In genomic region chr5:95718738-95719137, GRCh38 we compare ENCODE assay signal across 17 cellular contexts. TPM values are rescaled to one million over a fixed set of nuclear protein-coding genes. Genes with fewer than 3 reads are reported as not detected.
"Had no signal": no experiment of that assay in that cellular context is flagged by ENCODE, and none has a peak within 500 bp of the region (broad histone marks: within the 10 kb centered on the region; RNA-seq: fewer than 3 reads in every experiment).

No MANE protein-coding gene starts in this region.

- H3K36me3 ChIP-seq: ascending aorta, breast epithelium, esophagus muscularis mucosa, heart right ventricle, left ventricle myocardium inferior, prostate gland, right atrium auricular region, tibial artery had no signal

- H3K4me1 ChIP-seq: breast epithelium, prostate gland had no signal

- H3K4me3 ChIP-seq: ascending aorta, breast epithelium, esophagus muscularis mucosa, heart right ventricle, left ventricle myocardium inferior, prostate gland, right atrium auricular region, tibial artery had no signal

- DNase-seq: activated CD4-positive, alpha-beta T cell treated with anti-CD3 and anti-CD28 coated beads, Interleukin-2, amount 50 U/mL, for 4 hours; activated effector memory CD4-positive, alpha-beta T cell treated with anti-CD3 and anti-CD28 coated beads, Interleukin-2, amount 50 U/mL, for 16 hours; activated naive CD4-positive, alpha-beta T cell treated with anti-CD3 and anti-CD28 coated beads, Interleukin-2, amount 50 U/mL, for 16 hours; effector memory CD4-positive, alpha-beta T cell; heart right ventricle; kidney glomerular epithelial cell; left ventricle myocardium inferior; stimulated activated naive CD4-positive, alpha-beta T cell treated with Interleukin-2 at 50 U/mL for 16 hours; tibial artery had no signal

- H3K9me3 ChIP-seq: ascending aorta, breast epithelium, esophagus muscularis mucosa, heart right ventricle, left ventricle myocardium inferior, prostate gland, right atrium auricular region, tibial artery had no signal

- H3K27me3 ChIP-seq: ascending aorta, breast epithelium, esophagus muscularis mucosa, heart right ventricle, right atrium auricular region, tibial artery had no signal

- H3K27ac ChIP-seq: ascending aorta, breast epithelium, esophagus muscularis mucosa, heart right ventricle, left ventricle myocardium inferior, right atrium auricular region, tibial artery had no signal

- ATAC-seq: heart right ventricle had no signal

RNA-seq across cellular contexts. Expression of gene SPATA9, which starts 35.9 kb away (rescaled TPM):
- total RNA-seq: activated CD8-positive, alpha-beta memory T cell treated with anti-CD3 and anti-CD28 coated beads for 36 hours; ascending aorta; endothelial cell of umbilical vein; esophagus muscularis mucosa; heart right ventricle; left ventricle myocardium inferior; naive thymus-derived CD8-positive, alpha-beta T cell had no signal
